In genomic region chr9:73683862-73684591, GRCh38 we compare ENCODE assay signal across 8 cellular contexts.
DNase-seq lines count a peak whose midpoint lies in the region; ATAC-seq and TF ChIP-seq lines count a peak whose summit lies in the region.

No MANE protein-coding gene starts in this region.

- no peaks in the 10 kb centered on the region for H3K9me3 ChIP-seq in WERI-Rb-1 (ENCODE audit: severe bottlenecking)
- no peaks in the 10 kb centered on the region for H3K9me3 ChIP-seq in liver (ENCODE audit: control insufficient read depth in 4 of 4, low read length in 3 of 4)
- no peaks in the 10 kb centered on the region for H3K9me3 ChIP-seq in ascending aorta

- intact Hi-C loops in ascending aorta (cut with DNase I) = no loop called here

- ATAC-seq in HG02970 (IDR thresholded peaks at IDR 0.05; ENCODE audit: low FRiP score, unreplicated experiment) = no peak

- no peak overlapping the region for H3K9ac ChIP-seq in liver (ENCODE audit: low read depth in 1 of 2, low read length in 2 of 2)

- TF ChIP-seq CTCF in WERI-Rb-1 (IDR thresholded peaks at IDR 0.05; ENCODE audit: low read depth, low read length) = peak; percentile 44
- peak; percentile 76 for TF ChIP-seq CTCF in liver (IDR thresholded peaks at IDR 0.05; ENCODE audit: low read depth, low read length, missing input control)
- no peak for TF ChIP-seq CTCF in ascending aorta (IDR thresholded peaks at IDR 0.05)

- H3K27ac ChIP-seq in WERI-Rb-1 (peak overlapping the region; percentile 39), liver (ENCODE audit: low read depth in 1 of 2, low read length in 2 of 2) (no peak overlapping the region), ascending aorta (no peak overlapping the region)

- no peaks in the 10 kb centered on the region for H3K27me3 ChIP-seq in WERI-Rb-1 (ENCODE audit: insufficient read depth, low read depth, severe bottlenecking)
- H3K27me3 ChIP-seq in liver (ENCODE audit: control insufficient read depth in 4 of 4, insufficient read depth in 4 of 4, low read length in 3 of 4) = no peaks in the 10 kb centered on the region
- no peaks in the 10 kb centered on the region for H3K27me3 ChIP-seq in ascending aorta

- H3K4me1 ChIP-seq in liver (ENCODE audit: control insufficient read depth in 4 of 4, insufficient read depth in 4 of 4, low read length in 3 of 4) (no peaks in the 10 kb centered on the region), ascending aorta (no peaks in the 10 kb centered on the region)

- H3K36me3 ChIP-seq in WERI-Rb-1 (no peaks in the 10 kb centered on the region), liver (ENCODE audit: control insufficient read depth in 4 of 4, insufficient read depth in 3 of 4, low read depth in 1 of 4, low read length in 3 of 4) (no peaks in the 10 kb centered on the region), ascending aorta (no peaks in the 10 kb centered on the region)

- DNase-seq in SHP77 (lab: John Stamatoyannopoulos, UW) (peak; percentile 15 to 22), SHP77 treated with DMSO at 0.1 percent for 48 hours (lab: John Stamatoyannopoulos, UW) (no peak), HuH-7 (ENCODE audit: low spot score) (peak; percentile 12), WERI-Rb-1 (peak; percentile 30), ascending aorta (ENCODE audit: low spot score in 2 of 2) (no peak), activated gamma-delta T cell treated with Interleukin-2 at 50 U/mL for 16 hours (no peak)

- TF ChIP-seq RAD21 in liver (IDR thresholded peaks at IDR 0.05) = peak; percentile 89 to 90

- H3K4me3 ChIP-seq in WERI-Rb-1 (ENCODE audit: low read depth, low read length) (no peak overlapping the region), liver (ENCODE audit: low read depth in 1 of 3, low read length in 3 of 3) (no peak overlapping the region), ascending aorta (no peak overlapping the region)

TF ChIP-seq in liver, 16 proteins besides CTCF, POLR2A, EP300 and RAD21:
- no peak for TF ChIP-seq FOXA1 (IDR thresholded peaks at IDR 0.05)
- no peak for TF ChIP-seq HNF4A (conservative IDR thresholded peaks at IDR 0.05)
- no peak for TF ChIP-seq HNF4G (IDR thresholded peaks at IDR 0.05)
- TF ChIP-seq GABPA (IDR thresholded peaks at IDR 0.05 in 1 of 2, conservative IDR thresholded peaks at IDR 0.05 in 1 of 2) = no peak
- no peak for TF ChIP-seq REST (IDR thresholded peaks at IDR 0.05)
- TF ChIP-seq TAF1 (conservative IDR thresholded peaks at IDR 0.05) = no peak
- TF ChIP-seq FOXA2 (IDR thresholded peaks at IDR 0.05) = no peak

Comparison
In these comparisons a context has a peak if more than half of its experiments do, and no peak if none do; other contexts are left out.
1. DNase-seq: peak in SHP77 (2 of 2), HuH-7 (single experiment) and WERI-Rb-1 (single experiment); none in SHP77 treated with DMSO at 0.1 percent for 48 hours (single experiment), ascending aorta (0 of 2) and activated gamma-delta T cell treated with Interleukin-2 at 50 U/mL for 16 hours (single experiment).
2. CTCF ChIP-seq: peak in WERI-Rb-1 (single experiment) and liver (single experiment); none in ascending aorta (0 of 3).